In genomic region chr11:330694-331314, GRCh38 we compare ENCODE assay signal across 2 cellular contexts.
A peak's percentile ranks its signal among the peaks of the same experiment; 100 is the strongest.
TF ChIP-seq lines count a peak whose summit lies in the region.

No MANE protein-coding gene starts in this region.

TF ChIP-seq in GM12891, 5 proteins besides CTCF, POLR2A, EP300 and RAD21:
- TF ChIP-seq PAX5 (IDR thresholded peaks at IDR 0.05; ENCODE audit: insufficient read depth, low read length, severe bottlenecking) (no peak), TAF1 (IDR thresholded peaks at IDR 0.05; ENCODE audit: low read depth, low read length) (no peak), SPI1 (IDR thresholded peaks at IDR 0.05; ENCODE audit: low read depth, low read length) (no peak), POLR2AphosphoS5 (IDR thresholded peaks at IDR 0.05; ENCODE audit: low read depth, low read length) (no peak), POU2F2 (IDR thresholded peaks at IDR 0.05; ENCODE audit: low read depth, low read length) (no peak)

TF ChIP-seq in GM12878, 131 proteins besides CTCF, POLR2A, EP300 and RAD21 (continues in another document):
- TF ChIP-seq, protein P1, sequence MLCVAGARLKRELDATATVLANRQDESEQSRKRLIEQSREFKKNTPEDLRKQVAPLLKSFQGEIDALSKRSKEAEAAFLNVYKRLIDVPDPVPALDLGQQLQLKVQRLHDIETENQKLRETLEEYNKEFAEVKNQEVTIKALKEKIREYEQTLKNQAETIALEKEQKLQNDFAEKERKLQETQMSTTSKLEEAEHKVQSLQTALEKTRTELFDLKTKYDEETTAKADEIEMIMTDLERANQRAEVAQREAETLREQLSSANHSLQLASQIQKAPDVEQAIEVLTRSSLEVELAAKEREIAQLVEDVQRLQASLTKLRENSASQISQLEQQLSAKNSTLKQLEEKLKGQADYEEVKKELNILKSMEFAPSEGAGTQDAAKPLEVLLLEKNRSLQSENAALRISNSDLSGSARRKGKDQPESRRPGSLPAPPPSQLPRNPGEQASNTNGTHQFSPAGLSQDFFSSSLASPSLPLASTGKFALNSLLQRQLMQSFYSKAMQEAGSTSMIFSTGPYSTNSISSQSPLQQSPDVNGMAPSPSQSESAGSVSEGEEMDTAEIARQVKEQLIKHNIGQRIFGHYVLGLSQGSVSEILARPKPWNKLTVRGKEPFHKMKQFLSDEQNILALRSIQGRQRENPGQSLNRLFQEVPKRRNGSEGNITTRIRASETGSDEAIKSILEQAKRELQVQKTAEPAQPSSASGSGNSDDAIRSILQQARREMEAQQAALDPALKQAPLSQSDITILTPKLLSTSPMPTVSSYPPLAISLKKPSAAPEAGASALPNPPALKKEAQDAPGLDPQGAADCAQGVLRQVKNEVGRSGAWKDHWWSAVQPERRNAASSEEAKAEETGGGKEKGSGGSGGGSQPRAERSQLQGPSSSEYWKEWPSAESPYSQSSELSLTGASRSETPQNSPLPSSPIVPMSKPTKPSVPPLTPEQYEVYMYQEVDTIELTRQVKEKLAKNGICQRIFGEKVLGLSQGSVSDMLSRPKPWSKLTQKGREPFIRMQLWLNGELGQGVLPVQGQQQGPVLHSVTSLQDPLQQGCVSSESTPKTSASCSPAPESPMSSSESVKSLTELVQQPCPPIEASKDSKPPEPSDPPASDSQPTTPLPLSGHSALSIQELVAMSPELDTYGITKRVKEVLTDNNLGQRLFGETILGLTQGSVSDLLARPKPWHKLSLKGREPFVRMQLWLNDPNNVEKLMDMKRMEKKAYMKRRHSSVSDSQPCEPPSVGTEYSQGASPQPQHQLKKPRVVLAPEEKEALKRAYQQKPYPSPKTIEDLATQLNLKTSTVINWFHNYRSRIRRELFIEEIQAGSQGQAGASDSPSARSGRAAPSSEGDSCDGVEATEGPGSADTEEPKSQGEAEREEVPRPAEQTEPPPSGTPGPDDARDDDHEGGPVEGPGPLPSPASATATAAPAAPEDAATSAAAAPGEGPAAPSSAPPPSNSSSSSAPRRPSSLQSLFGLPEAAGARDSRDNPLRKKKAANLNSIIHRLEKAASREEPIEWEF (IDR thresholded peaks at IDR 0.05; ENCODE audit: insufficient replicate concordance, low read depth, low read length) = no peak
- no peak for TF ChIP-seq CREB1 (IDR thresholded peaks at IDR 0.05; ENCODE audit: low read depth)
- TF ChIP-seq, protein P2, sequence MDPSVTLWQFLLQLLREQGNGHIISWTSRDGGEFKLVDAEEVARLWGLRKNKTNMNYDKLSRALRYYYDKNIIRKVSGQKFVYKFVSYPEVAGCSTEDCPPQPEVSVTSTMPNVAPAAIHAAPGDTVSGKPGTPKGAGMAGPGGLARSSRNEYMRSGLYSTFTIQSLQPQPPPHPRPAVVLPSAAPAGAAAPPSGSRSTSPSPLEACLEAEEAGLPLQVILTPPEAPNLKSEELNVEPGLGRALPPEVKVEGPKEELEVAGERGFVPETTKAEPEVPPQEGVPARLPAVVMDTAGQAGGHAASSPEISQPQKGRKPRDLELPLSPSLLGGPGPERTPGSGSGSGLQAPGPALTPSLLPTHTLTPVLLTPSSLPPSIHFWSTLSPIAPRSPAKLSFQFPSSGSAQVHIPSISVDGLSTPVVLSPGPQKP (IDR thresholded peaks at IDR 0.05; ENCODE audit: low read depth, low read length) = no peak
- TF ChIP-seq NR2C1 (IDR thresholded peaks at IDR 0.05) = no peak
- TF ChIP-seq, protein P3, sequence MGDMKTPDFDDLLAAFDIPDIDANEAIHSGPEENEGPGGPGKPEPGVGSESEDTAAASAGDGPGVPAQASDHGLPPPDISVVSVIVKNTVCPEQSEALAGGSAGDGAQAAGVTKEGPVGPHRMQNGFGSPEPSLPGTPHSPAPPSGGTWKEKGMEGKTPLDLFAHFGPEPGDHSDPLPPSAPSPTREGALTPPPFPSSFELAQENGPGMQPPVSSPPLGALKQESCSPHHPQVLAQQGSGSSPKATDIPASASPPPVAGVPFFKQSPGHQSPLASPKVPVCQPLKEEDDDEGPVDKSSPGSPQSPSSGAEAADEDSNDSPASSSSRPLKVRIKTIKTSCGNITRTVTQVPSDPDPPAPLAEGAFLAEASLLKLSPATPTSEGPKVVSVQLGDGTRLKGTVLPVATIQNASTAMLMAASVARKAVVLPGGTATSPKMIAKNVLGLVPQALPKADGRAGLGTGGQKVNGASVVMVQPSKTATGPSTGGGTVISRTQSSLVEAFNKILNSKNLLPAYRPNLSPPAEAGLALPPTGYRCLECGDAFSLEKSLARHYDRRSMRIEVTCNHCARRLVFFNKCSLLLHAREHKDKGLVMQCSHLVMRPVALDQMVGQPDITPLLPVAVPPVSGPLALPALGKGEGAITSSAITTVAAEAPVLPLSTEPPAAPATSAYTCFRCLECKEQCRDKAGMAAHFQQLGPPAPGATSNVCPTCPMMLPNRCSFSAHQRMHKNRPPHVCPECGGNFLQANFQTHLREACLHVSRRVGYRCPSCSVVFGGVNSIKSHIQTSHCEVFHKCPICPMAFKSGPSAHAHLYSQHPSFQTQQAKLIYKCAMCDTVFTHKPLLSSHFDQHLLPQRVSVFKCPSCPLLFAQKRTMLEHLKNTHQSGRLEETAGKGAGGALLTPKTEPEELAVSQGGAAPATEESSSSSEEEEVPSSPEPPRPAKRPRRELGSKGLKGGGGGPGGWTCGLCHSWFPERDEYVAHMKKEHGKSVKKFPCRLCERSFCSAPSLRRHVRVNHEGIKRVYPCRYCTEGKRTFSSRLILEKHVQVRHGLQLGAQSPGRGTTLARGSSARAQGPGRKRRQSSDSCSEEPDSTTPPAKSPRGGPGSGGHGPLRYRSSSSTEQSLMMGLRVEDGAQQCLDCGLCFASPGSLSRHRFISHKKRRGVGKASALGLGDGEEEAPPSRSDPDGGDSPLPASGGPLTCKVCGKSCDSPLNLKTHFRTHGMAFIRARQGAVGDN (IDR thresholded peaks at IDR 0.05) = 0 out of 2 replicates have a peak, but pooled peaks have one; percentile 6
- TF ChIP-seq CBFB (IDR thresholded peaks at IDR 0.05; ENCODE audit: low read depth) = peak; percentile 85
- TF ChIP-seq MTA3 (IDR thresholded peaks at IDR 0.05; ENCODE audit: borderline replicate concordance, low read length) = no peak; the same call in 1 of the 2 replicates
- TF ChIP-seq MXI1 (IDR thresholded peaks at IDR 0.05; ENCODE audit: low read depth, low read length) = no peak
- TF ChIP-seq KLF5 (IDR thresholded peaks at IDR 0.05; ENCODE audit: partially characterized antibody) = no peak
- TF ChIP-seq TARDBP (IDR thresholded peaks at IDR 0.05; ENCODE audit: borderline replicate concordance) = no peak
- no peak for TF ChIP-seq NFXL1 (IDR thresholded peaks at IDR 0.05; ENCODE audit: borderline replicate concordance)
- no peak; the same call in 1 of the 2 replicates for TF ChIP-seq JUNB (IDR thresholded peaks at IDR 0.05)
- TF ChIP-seq MEF2B (IDR thresholded peaks at IDR 0.05; ENCODE audit: partially characterized antibody, poor library complexity, severe bottlenecking) = peak; percentile 43
- TF ChIP-seq ATF7 (IDR thresholded peaks at IDR 0.05; ENCODE audit: low read depth) = peak; percentile 75
- no peak for TF ChIP-seq FOS (IDR thresholded peaks at IDR 0.05; ENCODE audit: borderline replicate concordance, extremely low read depth, insufficient read length)
- no peak for TF ChIP-seq SMC3 (IDR thresholded peaks at IDR 0.05; ENCODE audit: borderline replicate concordance, low read length)
- TF ChIP-seq POLR2AphosphoS5 (IDR thresholded peaks at IDR 0.05; ENCODE audit: low read length) = no peak
- peak; percentile 57; the same call in 1 of the 2 replicates for TF ChIP-seq TBL1XR1 (IDR thresholded peaks at IDR 0.05; ENCODE audit: low read depth, low read length)
- no peak for TF ChIP-seq NRF1 (conservative IDR thresholded peaks at IDR 0.05; ENCODE audit: low read depth, low read length)
- TF ChIP-seq WRNIP1 (IDR thresholded peaks at IDR 0.05; ENCODE audit: borderline replicate concordance, low read depth, low read length) = 0 out of 2 replicates have a peak, but pooled peaks have one; percentile 21
- peak; percentile 82; the same call in 1 of the 2 replicates for TF ChIP-seq GATAD2B (conservative IDR thresholded peaks at IDR 0.05; ENCODE audit: low read depth)
- peak; percentile 40; the same call in 1 of the 2 replicates for TF ChIP-seq RELB (IDR thresholded peaks at IDR 0.05; ENCODE audit: low read depth)
- no peak for TF ChIP-seq ZNF207 (IDR thresholded peaks at IDR 0.05; ENCODE audit: borderline replicate concordance)
- 0 out of 2 replicates have a peak, but pooled peaks have one; percentile 28 for TF ChIP-seq IRF4 (IDR thresholded peaks at IDR 0.05; ENCODE audit: low read depth, low read length)
- TF ChIP-seq, protein P4, sequence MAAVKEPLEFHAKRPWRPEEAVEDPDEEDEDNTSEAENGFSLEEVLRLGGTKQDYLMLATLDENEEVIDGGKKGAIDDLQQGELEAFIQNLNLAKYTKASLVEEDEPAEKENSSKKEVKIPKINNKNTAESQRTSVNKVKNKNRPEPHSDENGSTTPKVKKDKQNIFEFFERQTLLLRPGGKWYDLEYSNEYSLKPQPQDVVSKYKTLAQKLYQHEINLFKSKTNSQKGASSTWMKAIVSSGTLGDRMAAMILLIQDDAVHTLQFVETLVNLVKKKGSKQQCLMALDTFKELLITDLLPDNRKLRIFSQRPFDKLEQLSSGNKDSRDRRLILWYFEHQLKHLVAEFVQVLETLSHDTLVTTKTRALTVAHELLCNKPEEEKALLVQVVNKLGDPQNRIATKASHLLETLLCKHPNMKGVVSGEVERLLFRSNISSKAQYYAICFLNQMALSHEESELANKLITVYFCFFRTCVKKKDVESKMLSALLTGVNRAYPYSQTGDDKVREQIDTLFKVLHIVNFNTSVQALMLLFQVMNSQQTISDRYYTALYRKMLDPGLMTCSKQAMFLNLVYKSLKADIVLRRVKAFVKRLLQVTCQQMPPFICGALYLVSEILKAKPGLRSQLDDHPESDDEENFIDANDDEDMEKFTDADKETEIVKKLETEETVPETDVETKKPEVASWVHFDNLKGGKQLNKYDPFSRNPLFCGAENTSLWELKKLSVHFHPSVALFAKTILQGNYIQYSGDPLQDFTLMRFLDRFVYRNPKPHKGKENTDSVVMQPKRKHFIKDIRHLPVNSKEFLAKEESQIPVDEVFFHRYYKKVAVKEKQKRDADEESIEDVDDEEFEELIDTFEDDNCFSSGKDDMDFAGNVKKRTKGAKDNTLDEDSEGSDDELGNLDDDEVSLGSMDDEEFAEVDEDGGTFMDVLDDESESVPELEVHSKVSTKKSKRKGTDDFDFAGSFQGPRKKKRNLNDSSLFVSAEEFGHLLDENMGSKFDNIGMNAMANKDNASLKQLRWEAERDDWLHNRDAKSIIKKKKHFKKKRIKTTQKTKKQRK (IDR thresholded peaks at IDR 0.05; ENCODE audit: low read depth, low read length) = no peak
- no peak for TF ChIP-seq EZH2 (IDR thresholded peaks at IDR 0.05; ENCODE audit: borderline replicate concordance, control insufficient read depth, low read depth, low read length)
- no peak for TF ChIP-seq ZBTB11 (CRISPR knock-in tag; IDR thresholded peaks at IDR 0.05)
- TF ChIP-seq CBX5 (IDR thresholded peaks at IDR 0.05; ENCODE audit: low read depth) = no peak
- no peak for TF ChIP-seq RAD51 (IDR thresholded peaks at IDR 0.05)
- TF ChIP-seq HCFC1 (IDR thresholded peaks at IDR 0.05; ENCODE audit: low read length) = no peak
- TF ChIP-seq, protein P5, sequence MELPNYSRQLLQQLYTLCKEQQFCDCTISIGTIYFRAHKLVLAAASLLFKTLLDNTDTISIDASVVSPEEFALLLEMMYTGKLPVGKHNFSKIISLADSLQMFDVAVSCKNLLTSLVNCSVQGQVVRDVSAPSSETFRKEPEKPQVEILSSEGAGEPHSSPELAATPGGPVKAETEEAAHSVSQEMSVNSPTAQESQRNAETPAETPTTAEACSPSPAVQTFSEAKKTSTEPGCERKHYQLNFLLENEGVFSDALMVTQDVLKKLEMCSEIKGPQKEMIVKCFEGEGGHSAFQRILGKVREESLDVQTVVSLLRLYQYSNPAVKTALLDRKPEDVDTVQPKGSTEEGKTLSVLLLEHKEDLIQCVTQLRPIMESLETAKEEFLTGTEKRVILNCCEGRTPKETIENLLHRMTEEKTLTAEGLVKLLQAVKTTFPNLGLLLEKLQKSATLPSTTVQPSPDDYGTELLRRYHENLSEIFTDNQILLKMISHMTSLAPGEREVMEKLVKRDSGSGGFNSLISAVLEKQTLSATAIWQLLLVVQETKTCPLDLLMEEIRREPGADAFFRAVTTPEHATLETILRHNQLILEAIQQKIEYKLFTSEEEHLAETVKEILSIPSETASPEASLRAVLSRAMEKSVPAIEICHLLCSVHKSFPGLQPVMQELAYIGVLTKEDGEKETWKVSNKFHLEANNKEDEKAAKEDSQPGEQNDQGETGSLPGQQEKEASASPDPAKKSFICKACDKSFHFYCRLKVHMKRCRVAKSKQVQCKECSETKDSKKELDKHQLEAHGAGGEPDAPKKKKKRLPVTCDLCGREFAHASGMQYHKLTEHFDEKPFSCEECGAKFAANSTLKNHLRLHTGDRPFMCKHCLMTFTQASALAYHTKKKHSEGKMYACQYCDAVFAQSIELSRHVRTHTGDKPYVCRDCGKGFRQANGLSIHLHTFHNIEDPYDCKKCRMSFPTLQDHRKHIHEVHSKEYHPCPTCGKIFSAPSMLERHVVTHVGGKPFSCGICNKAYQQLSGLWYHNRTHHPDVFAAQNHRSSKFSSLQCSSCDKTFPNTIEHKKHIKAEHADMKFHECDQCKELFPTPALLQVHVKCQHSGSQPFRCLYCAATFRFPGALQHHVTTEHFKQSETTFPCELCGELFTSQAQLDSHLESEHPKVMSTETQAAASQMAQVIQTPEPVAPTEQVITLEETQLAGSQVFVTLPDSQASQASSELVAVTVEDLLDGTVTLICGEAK (IDR thresholded peaks at IDR 0.05; ENCODE audit: borderline replicate concordance) = no peak
